Comparison of ENCODE assay signal across 9 cellular contexts in the genomic region with DNA sequence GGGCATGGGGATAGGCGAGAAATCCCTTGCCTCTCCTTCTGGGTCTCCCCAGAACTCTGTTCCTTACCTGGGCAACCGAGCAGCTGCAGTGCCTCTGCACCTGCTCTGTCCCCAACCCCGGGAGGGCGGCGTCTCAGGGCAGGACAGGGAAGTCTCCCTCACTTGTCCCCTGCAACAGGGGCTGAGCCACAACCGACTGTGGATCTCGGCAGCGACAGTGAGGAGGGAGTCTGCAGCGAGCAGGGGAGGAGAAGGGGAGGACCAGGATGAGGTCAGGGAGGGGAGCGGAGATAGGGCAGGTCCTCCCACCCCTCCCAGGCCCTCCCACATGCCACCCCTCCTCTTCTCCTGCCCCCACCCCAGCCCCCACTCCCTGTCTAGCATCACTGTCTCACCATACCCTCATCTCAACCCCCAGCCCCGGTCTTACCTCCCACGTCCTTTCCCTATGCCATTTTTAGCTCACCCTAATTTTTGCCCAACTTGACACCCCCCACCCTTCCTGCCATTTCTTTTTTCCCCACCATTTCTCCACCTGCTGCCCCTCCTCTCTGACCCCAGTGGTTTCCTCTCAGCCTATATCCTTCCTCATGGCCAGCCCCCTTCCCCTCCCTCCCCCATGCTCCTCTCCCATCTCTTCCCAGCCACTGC. TPM values are rescaled to one million over a fixed set of nuclear protein-coding genes. Genes with fewer than 3 reads are reported as not detected.
DNase-seq lines count a peak whose midpoint lies in the region; ATAC-seq, FAIRE-seq and TF ChIP-seq lines count a peak whose summit lies in the region.
"Had no signal": no experiment of that assay in that cellular context is flagged by ENCODE, and none has a peak within 500 bp of the region (broad histone marks: within the 10 kb centered on the region; RNA-seq: fewer than 3 reads in every experiment).

A gene with protein sequence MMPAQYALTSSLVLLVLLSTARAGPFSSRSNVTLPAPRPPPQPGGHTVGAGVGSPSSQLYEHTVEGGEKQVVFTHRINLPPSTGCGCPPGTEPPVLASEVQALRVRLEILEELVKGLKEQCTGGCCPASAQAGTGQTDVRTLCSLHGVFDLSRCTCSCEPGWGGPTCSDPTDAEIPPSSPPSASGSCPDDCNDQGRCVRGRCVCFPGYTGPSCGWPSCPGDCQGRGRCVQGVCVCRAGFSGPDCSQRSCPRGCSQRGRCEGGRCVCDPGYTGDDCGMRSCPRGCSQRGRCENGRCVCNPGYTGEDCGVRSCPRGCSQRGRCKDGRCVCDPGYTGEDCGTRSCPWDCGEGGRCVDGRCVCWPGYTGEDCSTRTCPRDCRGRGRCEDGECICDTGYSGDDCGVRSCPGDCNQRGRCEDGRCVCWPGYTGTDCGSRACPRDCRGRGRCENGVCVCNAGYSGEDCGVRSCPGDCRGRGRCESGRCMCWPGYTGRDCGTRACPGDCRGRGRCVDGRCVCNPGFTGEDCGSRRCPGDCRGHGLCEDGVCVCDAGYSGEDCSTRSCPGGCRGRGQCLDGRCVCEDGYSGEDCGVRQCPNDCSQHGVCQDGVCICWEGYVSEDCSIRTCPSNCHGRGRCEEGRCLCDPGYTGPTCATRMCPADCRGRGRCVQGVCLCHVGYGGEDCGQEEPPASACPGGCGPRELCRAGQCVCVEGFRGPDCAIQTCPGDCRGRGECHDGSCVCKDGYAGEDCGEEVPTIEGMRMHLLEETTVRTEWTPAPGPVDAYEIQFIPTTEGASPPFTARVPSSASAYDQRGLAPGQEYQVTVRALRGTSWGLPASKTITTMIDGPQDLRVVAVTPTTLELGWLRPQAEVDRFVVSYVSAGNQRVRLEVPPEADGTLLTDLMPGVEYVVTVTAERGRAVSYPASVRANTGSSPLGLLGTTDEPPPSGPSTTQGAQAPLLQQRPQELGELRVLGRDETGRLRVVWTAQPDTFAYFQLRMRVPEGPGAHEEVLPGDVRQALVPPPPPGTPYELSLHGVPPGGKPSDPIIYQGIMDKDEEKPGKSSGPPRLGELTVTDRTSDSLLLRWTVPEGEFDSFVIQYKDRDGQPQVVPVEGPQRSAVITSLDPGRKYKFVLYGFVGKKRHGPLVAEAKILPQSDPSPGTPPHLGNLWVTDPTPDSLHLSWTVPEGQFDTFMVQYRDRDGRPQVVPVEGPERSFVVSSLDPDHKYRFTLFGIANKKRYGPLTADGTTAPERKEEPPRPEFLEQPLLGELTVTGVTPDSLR (N-terminal part only) (minus strand): TSS at position 225 of the 651 bp plus-strand sequence. CDS start 11,140 bp downstream, outside the sequence.

- no peak within 1 kb of the TSS for H3K27ac ChIP-seq in substantia nigra (ENCODE audit: low read depth, low read length, poor library complexity, severe bottlenecking)

- peaks cover 20% of the 10 kb centered on the region for H3K4me1 Mint-ChIP-seq in WTC11

- TF ChIP-seq POLR2A in GM12891 (IDR thresholded peaks at IDR 0.05; ENCODE audit: low read depth, low read length), result no peak

- ATAC-seq in WTC11 (peak; percentile 6), HG03135 (IDR thresholded peaks at IDR 0.05; ENCODE audit: unreplicated experiment) (no peak)

- POLR2A ChIA-PET in WTC11 (lab: Charles Lee), result interaction anchor here (0.5 to 0.8 kb wide), 4 partner anchors 10 to 863 kb away, joined by 3 to 6 read pairs (median 4); a partner anchor contains a TSS

- TF ChIP-seq CTCF in WTC11 (IDR thresholded peaks at IDR 0.05), result no peak

- CTCF ChIA-PET in WTC11 (lab: Charles Lee), result interaction anchor here (0.6 to 3.4 kb wide), 10 partner anchors 8 to 86 kb away, joined by 3 to 20 read pairs (median 6); no protein-coding TSS in a partner anchor

- H3K27ac Mint-ChIP-seq in WTC11, result no peak within 1 kb of the TSS
- H3K27ac Mint-ChIP-seq: natural killer cell treated with Interleukin-12 subunit alpha and Interleukin-12 subunit beta and Interleukin-15 and Interleukin-18, amount 100 ng/mL, for 72 hours had no signal

- no peak for FAIRE-seq in GM12891 (lab: Jason Lieb, UNC)

- H3K9ac ChIP-seq in iPS-15b (ENCODE audit: low read depth, low read length) (peak within 1 kb of the TSS; percentile 70), skeletal muscle satellite cell (ENCODE audit: low read depth, low read length) (no peak within 1 kb of the TSS)

- H3K4me2 ChIP-seq in skeletal muscle satellite cell (ENCODE audit: low read length), result peak within 1 kb of the TSS; percentile 69

- no peaks in the 10 kb centered on the region for H3K9me3 Mint-ChIP-seq in WTC11
- H3K9me3 Mint-ChIP-seq: natural killer cell treated with Interleukin-12 subunit alpha and Interleukin-12 subunit beta and Interleukin-15 and Interleukin-18, amount 100 ng/mL, for 72 hours had no signal

- H3K36me3 ChIP-seq in iPS-15b (ENCODE audit: control insufficient read depth, insufficient read depth, low read length) (no peaks in the 10 kb centered on the region), skeletal muscle satellite cell (ENCODE audit: insufficient read depth, low read length) (no peaks in the 10 kb centered on the region)

- H3K27me3 ChIP-seq in iPS-15b (ENCODE audit: control insufficient read depth, insufficient read depth, low read length) (peaks cover 17% of the 10 kb centered on the region), skeletal muscle satellite cell (ENCODE audit: control insufficient read depth, insufficient read depth, low read length) (peaks cover 36% of the 10 kb centered on the region)

- H3K36me3 Mint-ChIP-seq in WTC11, result no peaks in the 10 kb centered on the region
- H3K36me3 Mint-ChIP-seq: natural killer cell treated with Interleukin-12 subunit alpha and Interleukin-12 subunit beta and Interleukin-15 and Interleukin-18, amount 100 ng/mL, for 72 hours had no signal

- H3K4me1 ChIP-seq in iPS-15b (ENCODE audit: control insufficient read depth, insufficient read depth, low read length) (peaks cover 10% of the 10 kb centered on the region), skeletal muscle satellite cell (ENCODE audit: control insufficient read depth, insufficient read depth, low read length) (peaks cover 35% of the 10 kb centered on the region)

- peaks cover 23% of the 10 kb centered on the region for H3K27me3 Mint-ChIP-seq in WTC11 (ENCODE audit: low read depth)

- H3K4me3 Mint-ChIP-seq in WTC11, result no peak within 1 kb of the TSS
- H3K4me3 Mint-ChIP-seq: natural killer cell treated with Interleukin-12 subunit alpha and Interleukin-12 subunit beta and Interleukin-15 and Interleukin-18, amount 100 ng/mL, for 72 hours had no signal

- H3K9me3 ChIP-seq in iPS-15b (ENCODE audit: control insufficient read depth, insufficient read depth, low read length) (no peaks in the 10 kb centered on the region), skeletal muscle satellite cell (replicated peaks; ENCODE audit: low read length) (no peaks in the 10 kb centered on the region)

- DNase-seq in GM12891 (ENCODE audit: insufficient read length, low spot score) (no peak), WTC11 (ENCODE audit: low spot score) (no peak), NCI-H1092 treated with DMSO at 0.1 percent for 48 hours (lab: John Stamatoyannopoulos, UW) (no peak), substantia nigra (lab: John Stamatoyannopoulos, UW) (no peak), cerebellar cortex (ENCODE audit: low spot score) (no peak)

- peak within 1 kb of the TSS; percentile 32 for H3K4me3 ChIP-seq in iPS-15b (ENCODE audit: low read depth, low read length)
- no peak within 1 kb of the TSS for H3K4me3 ChIP-seq in skeletal muscle satellite cell (ENCODE audit: low read length)

TF ChIP-seq in GM12891, 5 proteins besides CTCF, POLR2A, EP300 and RAD21:
- no peak for TF ChIP-seq TAF1 (IDR thresholded peaks at IDR 0.05; ENCODE audit: low read depth, low read length)
- TF ChIP-seq POU2F2 (IDR thresholded peaks at IDR 0.05; ENCODE audit: low read depth, low read length), result 0 out of 2 replicates have a peak, but pooled peaks have one; percentile 24
- no peak for TF ChIP-seq POLR2AphosphoS5 (IDR thresholded peaks at IDR 0.05; ENCODE audit: low read depth, low read length)

TF ChIP-seq in WTC11, 78 proteins besides CTCF, POLR2A, EP300 and RAD21:
- TF ChIP-seq ZNF263 (CRISPR knock-in tag; IDR thresholded peaks at IDR 0.05; ENCODE audit: low read depth), result peak; percentile 62; the same call in 1 of the 2 replicates
- no peak for TF ChIP-seq ZNF671 (CRISPR knock-in tag; IDR thresholded peaks at IDR 0.05)

RNA-seq across cellular contexts. Expression of the gene that starts here (rescaled TPM):
- polyA plus RNA-seq in GM12891 (2012; ENCODE audit: low read depth, missing spikeins), result 1.7 TPM
- total RNA-seq in WTC11 (2021), result 6.4 to 10.9 TPM (median 9.0 TPM) in 3 replicates
- total RNA-seq in skeletal muscle satellite cell (2012; rRNA removed), result 48.9 and 64.2 TPM in 2 replicates
